ENCODE assay signal across 8 cellular contexts in genomic region chr12:96015672-96016071, GRCh38. TPM values are rescaled to one million over a fixed set of nuclear protein-coding genes. Genes with fewer than 3 reads are reported as not detected.
DNase-seq lines count a peak whose midpoint lies in the region; ATAC-seq and TF ChIP-seq lines count a peak whose summit lies in the region.

No MANE protein-coding gene starts in this region.

- intact Hi-C loops in CD14-positive monocyte (cut with micrococcal nuclease): no loop called here
- intact Hi-C loops in left lung (cut with DNase I): no loop called here

- no peaks in the 10 kb centered on the region for H3K27me3 ChIP-seq in left lung

- H3K4me1 Mint-ChIP-seq in CD14-positive monocyte: peaks cover 15% of the 10 kb centered on the region
- H3K4me1 Mint-ChIP-seq in HFFc6 (ENCODE audit: low read depth): no peaks in the 10 kb centered on the region
- H3K4me1 Mint-ChIP-seq in activated naive CD8-positive, alpha-beta T cell treated with anti-CD3 and anti-CD28 coated beads, Interleukin-2, amount 50 U/mL, for 24 hours: no peaks in the 10 kb centered on the region

- peaks cover 76 to 91% of the 10 kb centered on the region in 2 donors for H3K36me3 Mint-ChIP-seq in CD14-positive monocyte
- peaks cover 6% of the 10 kb centered on the region; the same call in 1 of the 2 replicates for H3K36me3 Mint-ChIP-seq in HFFc6 (ENCODE audit: low read depth)
- H3K36me3 Mint-ChIP-seq in activated naive CD8-positive, alpha-beta T cell treated with anti-CD3 and anti-CD28 coated beads, Interleukin-2, amount 50 U/mL, for 24 hours (ENCODE audit: low read depth): peaks cover 44% of the 10 kb centered on the region

- peaks cover 5 to 97% of the 10 kb centered on the region in 2 donors for H3K36me3 ChIP-seq in left lung

- H3K4me3 Mint-ChIP-seq in CD14-positive monocyte (no peak overlapping the region), HFFc6 (no peak overlapping the region)
- no peak overlapping the region for H3K4me3 Mint-ChIP-seq in activated naive CD8-positive, alpha-beta T cell treated with anti-CD3 and anti-CD28 coated beads, Interleukin-2, amount 50 U/mL, for 24 hours

- ATAC-seq in left lung (peak; percentile 76), GM18502 (IDR thresholded peaks at IDR 0.05; ENCODE audit: poor library complexity, unreplicated experiment) (no peak)
- ATAC-seq in activated naive CD8-positive, alpha-beta T cell treated with anti-CD3 and anti-CD28 coated beads, Interleukin-2, amount 50 U/mL, for 24 hours: no peak

- H3K27ac Mint-ChIP-seq in CD14-positive monocyte: peak overlapping the region in 1 of 7 donors; percentile 26
- no peak overlapping the region for H3K27ac Mint-ChIP-seq in HFFc6
- no peak overlapping the region for H3K27ac Mint-ChIP-seq in activated naive CD8-positive, alpha-beta T cell treated with anti-CD3 and anti-CD28 coated beads, Interleukin-2, amount 50 U/mL, for 24 hours

- H3K27ac ChIP-seq in left lung: no peak overlapping the region

- H3K27me3 Mint-ChIP-seq in CD14-positive monocyte (ENCODE audit: low read depth in 3 of 3) (peaks cover 0 to 3% (median 2%) of the 10 kb centered on the region in 3 donors), HFFc6 (ENCODE audit: insufficient read depth) (no peaks in the 10 kb centered on the region)
- H3K27me3 Mint-ChIP-seq in activated naive CD8-positive, alpha-beta T cell treated with anti-CD3 and anti-CD28 coated beads, Interleukin-2, amount 50 U/mL, for 24 hours: no peaks in the 10 kb centered on the region

- DNase-seq in CD14-positive monocyte (ENCODE audit: low spot score) (no peak), HFFc6 (peak; percentile 25), astrocyte of the hippocampus (ENCODE audit: low read depth, low spot score) (peak; percentile 47), left lung (peak in 1 of 2 donors; percentile 19), KG1 (lab: John Stamatoyannopoulos, UW) (no peak), OCI-M2 (lab: John Stamatoyannopoulos, UW; ENCODE audit: unreplicated experiment) (no peak)
- no peak for DNase-seq in activated naive CD8-positive, alpha-beta T cell treated with anti-CD3 and anti-CD28 coated beads, Interleukin-2, amount 50 U/mL, for 24 hours

- no peaks in the 10 kb centered on the region for H3K9me3 ChIP-seq in left lung

- peaks cover 0 to 15% of the 10 kb centered on the region in 2 donors for H3K4me1 ChIP-seq in left lung

- TF ChIP-seq CTCF in CD14-positive monocyte (IDR thresholded peaks at IDR 0.05): peak; percentile 13
- peak; percentile 53 for TF ChIP-seq CTCF in HFFc6 (IDR thresholded peaks at IDR 0.05)
- TF ChIP-seq CTCF in left lung (IDR thresholded peaks at IDR 0.05): peak; percentile 20 to 31

- H3K9me3 Mint-ChIP-seq in CD14-positive monocyte: no peaks in the 10 kb centered on the region
- H3K9me3 Mint-ChIP-seq in HFFc6: no peaks in the 10 kb centered on the region
- H3K9me3 Mint-ChIP-seq in activated naive CD8-positive, alpha-beta T cell treated with anti-CD3 and anti-CD28 coated beads, Interleukin-2, amount 50 U/mL, for 24 hours: no peaks in the 10 kb centered on the region

- H3K4me3 ChIP-seq in left lung: no peak overlapping the region

RNA-seq across cellular contexts. Expression of gene HAL, which starts 19.5 kb away (rescaled TPM):
- polyA plus RNA-seq in CD14-positive monocyte: 10 to 100 TPM; 28.0 to 29.2 TPM
- not detected for total RNA-seq in HFFc6 (2021; fragmentation: NEBNext Ultra II Directional; extraction: Animal tissue kit (Norgen Biotek cat#: 25700))
- 1 to 10 TPM; 1.1 to 7.1 TPM for total RNA-seq in left lung

RNA-seq across cellular contexts. Expression of gene LTA4H, which starts 19.7 kb away (rescaled TPM):
- 100 to 1,000 TPM; 647 to 963 TPM for polyA plus RNA-seq in CD14-positive monocyte
- total RNA-seq in HFFc6 (2021; fragmentation: NEBNext Ultra II Directional; extraction: Animal tissue kit (Norgen Biotek cat#: 25700)): 10 to 100 TPM; 50.2 to 59.0 (median 51.6) TPM
- total RNA-seq in left lung: 100 to 1,000 TPM; 201 to 227 TPM

Comparison
In these comparisons a context has a peak if more than half of its experiments do, and no peak if none do; other contexts are left out.
1. DNase-seq: peak in HFFc6 (single experiment) and astrocyte of the hippocampus (single experiment); none in CD14-positive monocyte (single experiment), KG1 (single experiment), activated naive CD8-positive, alpha-beta T cell treated with anti-CD3 and anti-CD28 coated beads, Interleukin-2, amount 50 U/mL, for 24 hours (single experiment) and OCI-M2 (single experiment).
2. Peak in every context shown above with its lines, with median percentiles within 50 percentile points of each other: CTCF ChIP-seq.